In genomic region chr12:6452245-6452731, GRCh38 we compare ENCODE assay signal across 9 cellular contexts. TPM values are rescaled to one million over a fixed set of nuclear protein-coding genes. Genes with fewer than 3 reads are reported as not detected.
DNase-seq lines count a peak whose midpoint lies in the region; ATAC-seq, FAIRE-seq and TF ChIP-seq lines count a peak whose summit lies in the region.
"Had no signal": no experiment of that assay in that cellular context is flagged by ENCODE, and none has a peak within 500 bp of the region (broad histone marks: within the 10 kb centered on the region; RNA-seq: fewer than 3 reads in every experiment).

No MANE protein-coding gene starts in this region.

- H3K9me2 ChIP-seq in HCT116 (ENCODE audit: insufficient read depth) = no peaks in the 10 kb centered on the region

- TF ChIP-seq POLR2A in HCT116 (IDR thresholded peaks at IDR 0.05; ENCODE audit: borderline replicate concordance, extremely low read depth, insufficient read depth, insufficient read length) = no peak
- no peak for TF ChIP-seq POLR2A in gastroesophageal sphincter (IDR thresholded peaks at IDR 0.05)

- H3K27me3 Mint-ChIP-seq in activated CD8-positive, alpha-beta T cell treated with anti-CD3 and anti-CD28 coated beads, Interleukin-2, amount 10 ng/mL, durations not matched to agents 7 days and 5 days (ENCODE audit: low read depth) = no peaks in the 10 kb centered on the region
- no peaks in the 10 kb centered on the region for H3K27me3 Mint-ChIP-seq in osteocyte (ENCODE audit: unreplicated experiment)

- BruUV-seq in HCT116 (replicated peaks; lab: Mats Ljungman, UMichigan) = no TSS peak

- H3K36me3 Mint-ChIP-seq in activated CD8-positive, alpha-beta T cell treated with anti-CD3 and anti-CD28 coated beads, Interleukin-2, amount 10 ng/mL, durations not matched to agents 7 days and 5 days (ENCODE audit: low read depth) = peaks cover 84% of the 10 kb centered on the region
- peaks cover 12% of the 10 kb centered on the region for H3K36me3 Mint-ChIP-seq in osteocyte (ENCODE audit: unreplicated experiment)

- peaks cover 0 to 15% of the 10 kb centered on the region in 2 experiments; a peak in 1 of 4 replicates for H3K4me1 ChIP-seq in HCT116 (ENCODE audit: control insufficient read depth in 1 of 2, insufficient read depth in 2 of 2, low read length in 2 of 2)
- H3K4me1 ChIP-seq in gastroesophageal sphincter = peaks cover 3 to 49% (median 16%) of the 10 kb centered on the region in 3 donors

- CTCF ChIA-PET in HCT116 (lab: Charles Lee) = no interaction called here
- CTCF ChIA-PET in activated CD8-positive, alpha-beta T cell treated with anti-CD3 and anti-CD28 coated beads, Interleukin-2, amount 10 ng/mL, durations not matched to agents 7 days and 5 days (lab: Charles Lee) = interaction anchor here (0.9 to 4.1 kb wide), 12 partner anchors 9 to 126 kb away, joined by 3 to 52 read pairs (median 6); partner anchors contain the start of genes MRPL51 and VAMP1

- no peaks in the 10 kb centered on the region for H3K9me3 ChIP-seq in HCT116 (ENCODE audit: control insufficient read depth in 1 of 2, insufficient read depth in 1 of 2, low read depth in 1 of 2, low read length in 2 of 2)
- no peaks in the 10 kb centered on the region for H3K9me3 ChIP-seq in gastroesophageal sphincter

- no peaks in the 10 kb centered on the region for H3K27me3 ChIP-seq in HCT116 (ENCODE audit: insufficient read depth, low read length)
- H3K27me3 ChIP-seq in gastroesophageal sphincter = no peaks in the 10 kb centered on the region

- H3K4me3 ChIP-seq in AG10803 (ENCODE audit: low read length) (peak overlapping the region; percentile 80), HCT116 (replicated peaks in 1 of 2; ENCODE audit: low read depth in 1 of 2, low read length in 2 of 2) (no peak overlapping the region), gastroesophageal sphincter (peak overlapping the region; percentile 63 to 72)

- 5 to 17% methylated on average over 2 to 4 of the region's 7 CpGs for WGBS in gastroesophageal sphincter (ENCODE audit: low coverage in 1 of 2), 2 donors

- H3K9ac ChIP-seq in HCT116 (ENCODE audit: low read length) = no peak overlapping the region

- FAIRE-seq in D721Med (lab: Jason Lieb, UNC) = no peak

- no peak for TF ChIP-seq EP300 in gastroesophageal sphincter (IDR thresholded peaks at IDR 0.05)

- peaks cover 77% of the 10 kb centered on the region for H3K4me1 Mint-ChIP-seq in activated CD8-positive, alpha-beta T cell treated with anti-CD3 and anti-CD28 coated beads, Interleukin-2, amount 10 ng/mL, durations not matched to agents 7 days and 5 days (ENCODE audit: low read depth)
- peaks cover 29% of the 10 kb centered on the region for H3K4me1 Mint-ChIP-seq in osteocyte (ENCODE audit: unreplicated experiment)

- H2AFZ ChIP-seq in HCT116 (ENCODE audit: low read depth, low read length, poor library complexity, severe bottlenecking) = no peak overlapping the region

- no peak overlapping the region for H3K27ac ChIP-seq in HCT116 (ENCODE audit: low read depth, low read length)
- H3K27ac ChIP-seq in gastroesophageal sphincter = peak overlapping the region; percentile 83 to 98 (median 95)

- RAD21 ChIA-PET in HCT116 (lab: Charles Lee; ENCODE audit: low non-redundant PET in 1 of 2, low total read pairs in 2 of 2, uncharacterized antibody in 2 of 2, unreplicated experiment in 2 of 2) = no interaction called here

- H3K27ac Mint-ChIP-seq in activated CD8-positive, alpha-beta T cell treated with anti-CD3 and anti-CD28 coated beads, Interleukin-2, amount 10 ng/mL, durations not matched to agents 7 days and 5 days = peak overlapping the region; percentile 99
- peak overlapping the region; percentile 99 for H3K27ac Mint-ChIP-seq in osteocyte (ENCODE audit: unreplicated experiment)

- peak overlapping the region; percentile 99 for H3K4me3 Mint-ChIP-seq in activated CD8-positive, alpha-beta T cell treated with anti-CD3 and anti-CD28 coated beads, Interleukin-2, amount 10 ng/mL, durations not matched to agents 7 days and 5 days
- peak overlapping the region; percentile 85 for H3K4me3 Mint-ChIP-seq in osteocyte (ENCODE audit: unreplicated experiment)

- DNase-seq in AG10803 (ENCODE audit: low read depth) (no peak), HCT116 (ENCODE audit: low read depth, low spot score) (no peak), osteocyte (ENCODE audit: extremely low spot score, unreplicated experiment) (no peak), AG08395 (ENCODE audit: low spot score) (no peak), NCI-H345 treated with DMSO at 0.1 percent for 48 hours (lab: John Stamatoyannopoulos, UW; ENCODE audit: unreplicated experiment) (no peak), D721Med (ENCODE audit: insufficient read length, low spot score) (no peak)
- DNase-seq in activated CD8-positive, alpha-beta T cell treated with anti-CD3 and anti-CD28 coated beads, Interleukin-2, amount 10 ng/mL, durations not matched to agents 7 days and 5 days = peak; percentile 51

- TF ChIP-seq CTCF in AG10803 (conservative IDR thresholded peaks at IDR 0.05; ENCODE audit: low read length) (no peak), HCT116 (IDR thresholded peaks at IDR 0.05 in 2 of 3, conservative IDR thresholded peaks at IDR 0.05 in 1 of 3; ENCODE audit: borderline replicate concordance in 1 of 3, insufficient read depth in 1 of 3, low read depth in 2 of 3, low read length in 2 of 3) (no peak), gastroesophageal sphincter (IDR thresholded peaks at IDR 0.05) (no peak), osteocyte (IDR thresholded peaks at IDR 0.05) (no peak), D721Med (IDR thresholded peaks at IDR 0.05; ENCODE audit: insufficient read depth, missing control alignments) (no peak)

- no peaks in the 10 kb centered on the region for H3K79me2 ChIP-seq in HCT116 (ENCODE audit: insufficient read depth, low read length)

- no peaks in the 10 kb centered on the region for H3K36me3 ChIP-seq in HCT116 (ENCODE audit: control insufficient read depth in 1 of 2, insufficient read depth in 2 of 2, low read length in 2 of 2)
- H3K36me3 ChIP-seq in gastroesophageal sphincter = peaks cover 0 to 45% of the 10 kb centered on the region in 2 donors

- no peaks in the 10 kb centered on the region for H4K20me1 ChIP-seq in HCT116 (ENCODE audit: insufficient read depth)

- POLR2A ChIA-PET in HCT116 (lab: Charles Lee) = no interaction called here
- POLR2A ChIA-PET in activated CD8-positive, alpha-beta T cell treated with anti-CD3 and anti-CD28 coated beads, Interleukin-2, amount 10 ng/mL, durations not matched to agents 7 days and 5 days (lab: Charles Lee) = interaction anchor here (0.7 to 5.3 kb wide), 13 partner anchors 9 to 117 kb away, joined by 3 to 103 read pairs (median 7); partner anchors contain the start of genes MRPL51 and VAMP1

- no peak for TF ChIP-seq RAD21 in HCT116 (IDR thresholded peaks at IDR 0.05; ENCODE audit: low read depth)

- ATAC-seq in HCT116 (peak; percentile 44; the same call in 1 of the 2 replicates), gastroesophageal sphincter (peak; percentile 10)
- ATAC-seq in activated CD8-positive, alpha-beta T cell treated with anti-CD3 and anti-CD28 coated beads, Interleukin-2, amount 10 ng/mL, durations not matched to agents 7 days and 5 days = peak; percentile 2

- H3K9me3 Mint-ChIP-seq in activated CD8-positive, alpha-beta T cell treated with anti-CD3 and anti-CD28 coated beads, Interleukin-2, amount 10 ng/mL, durations not matched to agents 7 days and 5 days (ENCODE audit: insufficient read depth) = no peaks in the 10 kb centered on the region
- no peaks in the 10 kb centered on the region for H3K9me3 Mint-ChIP-seq in osteocyte (ENCODE audit: unreplicated experiment)

- H3K4me2 ChIP-seq in HCT116 (ENCODE audit: low read length) = peak overlapping the region; percentile 18

- intact Hi-C loops in HCT116 (cut with micrococcal nuclease) = no loop called here

TF ChIP-seq in HCT116, 20 proteins besides CTCF, POLR2A, EP300 and RAD21 (continues in another document):
- TF ChIP-seq SP1 (IDR thresholded peaks at IDR 0.05; ENCODE audit: low read depth) (no peak), FOSL1 (IDR thresholded peaks at IDR 0.05; ENCODE audit: low read depth) (no peak), TCF7L2 (IDR thresholded peaks at IDR 0.05; ENCODE audit: borderline replicate concordance, extremely low read depth, insufficient read depth, insufficient read length) (no peak), SIN3A (IDR thresholded peaks at IDR 0.05; ENCODE audit: low read depth) (no peak), ELF1 (IDR thresholded peaks at IDR 0.05; ENCODE audit: borderline replicate concordance, low read depth) (no peak), JUND (IDR thresholded peaks at IDR 0.05) (no peak), ZNF274 (IDR thresholded peaks at IDR 0.05; ENCODE audit: low read depth, low read length) (no peak), EGR1 (IDR thresholded peaks at IDR 0.05; ENCODE audit: low read depth) (no peak)
- TF ChIP-seq, protein P1, sequence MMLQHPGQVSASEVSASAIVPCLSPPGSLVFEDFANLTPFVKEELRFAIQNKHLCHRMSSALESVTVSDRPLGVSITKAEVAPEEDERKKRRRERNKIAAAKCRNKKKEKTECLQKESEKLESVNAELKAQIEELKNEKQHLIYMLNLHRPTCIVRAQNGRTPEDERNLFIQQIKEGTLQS (IDR thresholded peaks at IDR 0.05) = no peak

RNA-seq across cellular contexts. Expression of gene TAPBPL, which starts 0.4 kb away (rescaled TPM):
- total RNA-seq in HCT116 (2021; ENCODE audit: unreplicated experiment) (0.54 TPM), gastroesophageal sphincter (10 to 100 TPM; 11.6 to 31.3 (median 16.4) TPM), osteocyte (13.1 and 17.0 TPM in 2 replicates)
- polyA plus RNA-seq in HCT116 (2012) = 0.65 and 0.79 TPM in 2 replicates
- 10 to 100 TPM; 31.2 to 32.5 TPM for total RNA-seq in activated CD8-positive, alpha-beta T cell treated with anti-CD3 and anti-CD28 coated beads, Interleukin-2, amount 10 ng/mL, durations not matched to agents 7 days and 5 days

RNA-seq across cellular contexts. Expression of gene CD27, which starts 7.5 kb away (rescaled TPM):
- 0.25 TPM for total RNA-seq in HCT116 (2021; ENCODE audit: unreplicated experiment)
- polyA plus RNA-seq in HCT116 (2012) = 0.13 and 0.27 TPM in 2 replicates
- total RNA-seq in activated CD8-positive, alpha-beta T cell treated with anti-CD3 and anti-CD28 coated beads, Interleukin-2, amount 10 ng/mL, durations not matched to agents 7 days and 5 days = 100 to 1,000 TPM; 112 to 131 TPM
- total RNA-seq in gastroesophageal sphincter = under 1 TPM in 2 of 4 donors, not detected in 2; 0.45 to 0.89 TPM
- total RNA-seq in osteocyte = not detected in 2 replicates
- total RNA-seq: lung microvascular endothelial cell had no signal

RNA-seq across cellular contexts. Expression of gene VAMP1, which starts 18.2 kb away (rescaled TPM):
- total RNA-seq in HCT116 (2021; ENCODE audit: unreplicated experiment) (12.1 TPM), gastroesophageal sphincter (10 to 100 TPM; 10.5 to 45.5 (median 17.9) TPM), osteocyte (6.9 and 9.1 TPM in 2 replicates)
- polyA plus RNA-seq in HCT116 (2012) = 11.2 and 13.0 TPM in 2 replicates
- total RNA-seq in activated CD8-positive, alpha-beta T cell treated with anti-CD3 and anti-CD28 coated beads, Interleukin-2, amount 10 ng/mL, durations not matched to agents 7 days and 5 days = 10 to 100 TPM; 46.6 to 48.9 TPM

RNA-seq across cellular contexts. Expression of gene MRPL51, which starts 40.8 kb away (rescaled TPM):
- 265 TPM for total RNA-seq in HCT116 (2021; ENCODE audit: unreplicated experiment)
- polyA plus RNA-seq in HCT116 (2012) = 104 and 152 TPM in 2 replicates
- 100 to 1,000 TPM; 217 to 228 TPM for total RNA-seq in activated CD8-positive, alpha-beta T cell treated with anti-CD3 and anti-CD28 coated beads, Interleukin-2, amount 10 ng/mL, durations not matched to agents 7 days and 5 days
- 10 to 100 TPM; 51.0 to 99.3 (median 66.0) TPM for total RNA-seq in gastroesophageal sphincter
- total RNA-seq in osteocyte = 172 TPM in 2 replicates

RNA-seq across cellular contexts. Expression of gene NCAPD2, which starts 41.6 kb away (rescaled TPM):
- total RNA-seq in HCT116 (2021; ENCODE audit: unreplicated experiment) (177 TPM), gastroesophageal sphincter (10 to 100 TPM; 21.2 to 28.0 (median 24.8) TPM), osteocyte (36.4 and 36.9 TPM in 2 replicates)
- polyA plus RNA-seq in HCT116 (2012) = 145 and 172 TPM in 2 replicates
- 100 to 1,000 TPM; 195 to 201 TPM for total RNA-seq in activated CD8-positive, alpha-beta T cell treated with anti-CD3 and anti-CD28 coated beads, Interleukin-2, amount 10 ng/mL, durations not matched to agents 7 days and 5 days

Comparison
In these comparisons a context has a peak if more than half of its experiments do, and no peak if none do; other contexts are left out.
1. H3K4me3 ChIP-seq: peak in AG10803 (single experiment) and gastroesophageal sphincter (2 of 2); none in HCT116 (0 of 2).
2. RNA of gene CD27, which starts 7.5 kb away (total RNA-seq): 112 to 131 TPM in activated CD8-positive, alpha-beta T cell treated with anti-CD3 and anti-CD28 coated beads, Interleukin-2, amount 10 ng/mL, durations not matched to agents 7 days and 5 days; 0.45 to 0.89 TPM in gastroesophageal sphincter, 0.25 TPM in HCT116 (single experiment) and not detected in osteocyte; every median in the first group is over 10 times any median in the second.
3. Peak in every context shown above with its lines, with median percentiles within 50 percentile points of each other: ATAC-seq.